ENCODE assay signal across 9 cellular contexts in the genomic region with DNA sequence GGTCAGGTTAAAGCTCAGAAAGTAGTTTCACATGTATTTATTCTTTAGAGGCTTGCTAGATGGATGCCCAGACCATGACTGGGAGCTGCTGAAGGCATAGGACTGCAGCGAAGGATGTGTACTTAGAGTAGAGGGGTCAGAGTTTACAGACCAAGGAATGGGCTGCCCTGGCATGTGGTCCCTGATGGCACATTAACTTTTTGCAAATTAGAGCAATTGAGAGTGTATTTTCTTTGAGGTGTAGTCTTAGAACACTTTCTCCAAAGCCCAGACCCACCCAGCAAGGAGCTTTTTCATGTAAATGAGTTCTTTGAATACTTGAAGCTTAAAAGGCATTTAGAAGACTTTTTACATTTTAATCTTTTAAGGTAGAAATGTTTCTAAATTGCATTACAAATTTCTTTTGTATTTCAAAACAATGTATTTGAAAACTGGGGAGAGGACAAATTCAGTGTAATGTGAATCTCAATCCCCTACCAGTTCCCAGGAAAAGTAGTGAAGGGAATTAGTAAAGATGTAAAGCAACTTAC. TPM values are rescaled to one million over a fixed set of nuclear protein-coding genes. Genes with fewer than 3 reads are reported as not detected.
"Had no signal": no experiment of that assay in that cellular context is flagged by ENCODE, and none has a peak within 500 bp of the region (broad histone marks: within the 10 kb centered on the region; RNA-seq: fewer than 3 reads in every experiment).

No MANE protein-coding gene starts in this region.

- H3K27ac Mint-ChIP-seq: HFFc6 had no signal

- DNase-seq: GOT3, H7, HFFc6, IMR-90, KG1 had no signal

- H3K9me3 Mint-ChIP-seq: HFFc6 had no signal

- H3K4me3 Mint-ChIP-seq: HFFc6 had no signal

- ATAC-seq: HCT116, K562 had no signal

- H3K4me3 ChIP-seq: K562 had no signal

RNA-seq across cellular contexts. Expression of gene OR4X1, which starts 9.0 kb away (rescaled TPM):
- total RNA-seq: H4, H7, HFFc6, HT-29, IMR-90, K562 had no signal

RNA-seq across cellular contexts. Expression of gene OR4X2, which starts 27.7 kb away (rescaled TPM):
- total RNA-seq: H4, H7, HFFc6, HT-29, IMR-90, K562 had no signal

RNA-seq across cellular contexts. Expression of gene OR4S1, which starts 33.4 kb away (rescaled TPM):
- total RNA-seq: H4, H7, HFFc6, HT-29, IMR-90, K562 had no signal

RNA-seq across cellular contexts. Expression of gene OR4C3, which starts 52.1 kb away (rescaled TPM):
- total RNA-seq: H4, H7, HFFc6, HT-29, IMR-90, K562 had no signal

RNA-seq across cellular contexts. Expression of gene OR4B1, which starts 56.0 kb away (rescaled TPM):
- total RNA-seq: H4, H7, HFFc6, HT-29, IMR-90, K562 had no signal
